ENCODE assay signal across 10 cellular contexts in the genomic region with DNA sequence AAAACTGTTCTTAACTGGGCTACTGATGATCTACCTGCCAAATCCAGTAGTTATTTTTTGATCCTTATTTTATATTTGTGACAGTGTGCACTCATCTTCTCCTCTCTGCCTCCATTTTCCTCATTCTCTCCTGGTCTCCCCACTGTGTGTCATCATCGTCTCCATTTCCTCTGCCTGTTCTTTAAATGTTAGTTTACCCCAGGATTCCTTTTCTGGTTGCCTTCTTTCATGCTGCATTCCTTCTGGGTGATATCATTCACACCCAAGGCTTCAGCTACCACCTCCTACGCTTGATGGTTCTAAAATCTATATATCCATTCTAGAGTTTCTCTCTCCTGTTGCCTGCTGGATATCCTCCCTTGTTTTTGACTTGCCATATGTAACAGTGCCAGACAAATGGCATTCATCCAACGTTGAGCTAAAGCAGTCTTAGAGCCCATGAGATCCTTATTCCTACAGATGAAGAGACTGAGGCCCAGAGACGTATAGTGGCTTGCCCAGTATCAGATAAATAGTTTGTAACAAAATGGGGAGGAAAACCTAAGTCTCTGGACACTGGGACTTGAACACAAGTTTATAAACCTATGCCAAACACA.
DNase-seq lines count a peak whose midpoint lies in the region; ATAC-seq, FAIRE-seq and TF ChIP-seq lines count a peak whose summit lies in the region.
"Had no signal": no experiment of that assay in that cellular context is flagged by ENCODE, and none has a peak within 500 bp of the region (broad histone marks: within the 10 kb centered on the region; RNA-seq: fewer than 3 reads in every experiment).

No MANE protein-coding gene starts in this region.

- H3K27me3 ChIP-seq in ACC112 (ENCODE audit: insufficient read depth, low read length) = no peaks in the 10 kb centered on the region
- no peaks in the 10 kb centered on the region for H3K27me3 ChIP-seq in breast epithelium
- H3K27me3 ChIP-seq in CD4-positive, alpha-beta memory T cell (ENCODE audit: insufficient read depth, low read length) = no peaks in the 10 kb centered on the region

- intact Hi-C loops in breast epithelium (cut with DNase I; ENCODE audit: low total_unique reads) = no loop called here
- intact Hi-C loops in CD4-positive, alpha-beta memory T cell (cut with micrococcal nuclease) = no loop called here

- peaks cover 18% of the 10 kb centered on the region for H3K4me1 Mint-ChIP-seq in activated naive CD8-positive, alpha-beta T cell treated with anti-CD3 and anti-CD28 coated beads, Interleukin-2, amount 50 U/mL, for 24 hours
- H3K4me1 Mint-ChIP-seq in CD4-positive, alpha-beta memory T cell = peaks cover 8 to 25% (median 19%) of the 10 kb centered on the region in 4 donors

- CTCF ChIA-PET in CD4-positive, alpha-beta memory T cell (lab: Charles Lee; ENCODE audit: partially characterized antibody) = no interaction called here

- H3K36me3 Mint-ChIP-seq in activated naive CD8-positive, alpha-beta T cell treated with anti-CD3 and anti-CD28 coated beads, Interleukin-2, amount 50 U/mL, for 24 hours (ENCODE audit: low read depth) = no peaks in the 10 kb centered on the region
- peaks cover 3 to 6% of the 10 kb centered on the region in 2 donors for H3K36me3 Mint-ChIP-seq in CD4-positive, alpha-beta memory T cell
- H3K36me3 Mint-ChIP-seq: brain had no signal

- H3K36me3 ChIP-seq in ACC112 (ENCODE audit: insufficient read depth, low read length) (no peaks in the 10 kb centered on the region), breast epithelium (no peaks in the 10 kb centered on the region)
- H3K36me3 ChIP-seq in CD4-positive, alpha-beta memory T cell (ENCODE audit: insufficient read depth, low read length) = no peaks in the 10 kb centered on the region

- no peak for ATAC-seq in activated naive CD8-positive, alpha-beta T cell treated with anti-CD3 and anti-CD28 coated beads, Interleukin-2, amount 50 U/mL, for 24 hours

- H3K4me3 Mint-ChIP-seq in activated naive CD8-positive, alpha-beta T cell treated with anti-CD3 and anti-CD28 coated beads, Interleukin-2, amount 50 U/mL, for 24 hours = no peak overlapping the region
- no peak overlapping the region for H3K4me3 Mint-ChIP-seq in CD4-positive, alpha-beta memory T cell

- no peak overlapping the region for H3K4me3 ChIP-seq in ACC112 (ENCODE audit: low read depth, low read length)
- H3K4me3 ChIP-seq in breast epithelium = no peak overlapping the region
- H3K4me3 ChIP-seq in CD4-positive, alpha-beta memory T cell (ENCODE audit: low read length in 2 of 2) = no peak overlapping the region

- no peaks in the 10 kb centered on the region for H3K9me3 ChIP-seq in breast epithelium
- H3K9me3 ChIP-seq in CD4-positive, alpha-beta memory T cell (ENCODE audit: control insufficient read depth in 1 of 2, low read length in 2 of 2) = no peaks in the 10 kb centered on the region

- H2AFZ ChIP-seq in ACC112 (ENCODE audit: low read length, unreplicated experiment) = no peak overlapping the region

- no peak for TF ChIP-seq CTCF in breast epithelium (IDR thresholded peaks at IDR 0.05)

- POLR2A ChIA-PET in CD4-positive, alpha-beta memory T cell (lab: Charles Lee; ENCODE audit: partially characterized antibody) = no interaction called here

- DNase-seq in HTR-8/SVneo (ENCODE audit: insufficient read length, low spot score) = peak; percentile 64
- no peak for DNase-seq in breast epithelium (ENCODE audit: low spot score in 2 of 2)
- peak; percentile 89 for DNase-seq in iris pigment epithelial cell (ENCODE audit: low read depth)
- DNase-seq in stimulated activated CD4-positive, alpha-beta T cell treated with anti-CD3 and anti-CD28 coated beads, Interleukin-15, amount 100 ng/mL, for 24 hours = no peak
- DNase-seq in activated naive CD4-positive, alpha-beta T cell treated with anti-CD3 and anti-CD28 coated beads, Interleukin-2, amount 50 U/mL, for 16 hours = no peak
- DNase-seq in activated naive CD8-positive, alpha-beta T cell treated with anti-CD3 and anti-CD28 coated beads, Interleukin-2, amount 50 U/mL, for 24 hours = no peak
- no peak for DNase-seq in CD4-positive, alpha-beta memory T cell
- DNase-seq: NCI-H1092 had no signal

- H3K27ac ChIP-seq in ACC112 (ENCODE audit: low read depth, low read length) (0 out of 2 replicates have a peak overlapping the region, but pooled peaks have one; percentile 19), breast epithelium (peak overlapping the region; percentile 73 to 77)
- H3K27ac ChIP-seq in CD4-positive, alpha-beta memory T cell (ENCODE audit: low read depth, low read length) = no peak overlapping the region

- no peak for FAIRE-seq in HTR-8/SVneo (lab: Jason Lieb, UNC)

- H3K79me2 ChIP-seq in ACC112 (ENCODE audit: control insufficient read depth, insufficient read depth, low read length, unreplicated experiment) = peaks cover 6% of the 10 kb centered on the region

- H3K4me1 ChIP-seq in ACC112 (ENCODE audit: control insufficient read depth, insufficient read depth, low read length, unreplicated experiment) (peaks cover 20% of the 10 kb centered on the region), breast epithelium (peaks cover 0 to 8% of the 10 kb centered on the region in 2 donors)
- no peaks in the 10 kb centered on the region for H3K4me1 ChIP-seq in CD4-positive, alpha-beta memory T cell (ENCODE audit: insufficient read depth, low read length)

- no peak overlapping the region for H3K27ac Mint-ChIP-seq in activated naive CD8-positive, alpha-beta T cell treated with anti-CD3 and anti-CD28 coated beads, Interleukin-2, amount 50 U/mL, for 24 hours
- H3K27ac Mint-ChIP-seq in CD4-positive, alpha-beta memory T cell = no peak overlapping the region

- H3K9me3 Mint-ChIP-seq in activated naive CD8-positive, alpha-beta T cell treated with anti-CD3 and anti-CD28 coated beads, Interleukin-2, amount 50 U/mL, for 24 hours = no peaks in the 10 kb centered on the region
- H3K9me3 Mint-ChIP-seq in CD4-positive, alpha-beta memory T cell = no peaks in the 10 kb centered on the region
- H3K9me3 Mint-ChIP-seq: brain had no signal

- H3K27me3 Mint-ChIP-seq in activated naive CD8-positive, alpha-beta T cell treated with anti-CD3 and anti-CD28 coated beads, Interleukin-2, amount 50 U/mL, for 24 hours = no peaks in the 10 kb centered on the region
- no peaks in the 10 kb centered on the region for H3K27me3 Mint-ChIP-seq in CD4-positive, alpha-beta memory T cell
- H3K27me3 Mint-ChIP-seq: brain had no signal

- TF ChIP-seq POLR2A in breast epithelium (IDR thresholded peaks at IDR 0.05) = no peak

Comparison
In these comparisons a context has a peak if more than half of its experiments do, and no peak if none do; other contexts are left out.
1. DNase-seq: peak in HTR-8/SVneo (single experiment) and iris pigment epithelial cell (single experiment); none in breast epithelium (0 of 2), stimulated activated CD4-positive, alpha-beta T cell treated with anti-CD3 and anti-CD28 coated beads, Interleukin-15, amount 100 ng/mL, for 24 hours (single experiment), activated naive CD4-positive, alpha-beta T cell treated with anti-CD3 and anti-CD28 coated beads, Interleukin-2, amount 50 U/mL, for 16 hours (single experiment), activated naive CD8-positive, alpha-beta T cell treated with anti-CD3 and anti-CD28 coated beads, Interleukin-2, amount 50 U/mL, for 24 hours (single experiment) and CD4-positive, alpha-beta memory T cell (0 of 5).